ENCODE assay signal across 9 cellular contexts in genomic region chr22:44990328-44990727, GRCh38. TPM values are rescaled to one million over a fixed set of nuclear protein-coding genes. Genes with fewer than 3 reads are reported as not detected.
"Had no signal": no experiment of that assay in that cellular context is flagged by ENCODE, and none has a peak within 500 bp of the region (broad histone marks: within the 10 kb centered on the region; RNA-seq: fewer than 3 reads in every experiment).

No MANE protein-coding gene starts in this region.

- H3K9ac ChIP-seq: KMS-11 had no signal

- DNase-seq: GOT3, H9, HCEC 1CT, Karpas-422, KBM-7 had no signal

- H3K4me3 Mint-ChIP-seq: H9 had no signal

- H3K9me3 Mint-ChIP-seq: H9 had no signal

- H3K27ac ChIP-seq: KMS-11 had no signal

- FAIRE-seq: H54, HTR-8/SVneo had no signal

- H3K4me2 ChIP-seq: KMS-11 had no signal

RNA-seq across cellular contexts. Expression of gene PHF21B, which starts 19.5 kb away (rescaled TPM):
- total RNA-seq: HT-29 had no signal
